In genomic region chr1:229478852-229479251, GRCh38 we compare ENCODE assay signal across 11 cellular contexts. TPM values are rescaled to one million over a fixed set of nuclear protein-coding genes. Genes with fewer than 3 reads are reported as not detected.
DNase-seq lines count a peak whose midpoint lies in the region; ATAC-seq and TF ChIP-seq lines count a peak whose summit lies in the region.
"Had no signal": no experiment of that assay in that cellular context is flagged by ENCODE, and none has a peak within 500 bp of the region (broad histone marks: within the 10 kb centered on the region; RNA-seq: fewer than 3 reads in every experiment).

No MANE protein-coding gene starts in this region.

- no peak overlapping the region for H3K27ac Mint-ChIP-seq in endothelial cell (ENCODE audit: unreplicated experiment)
- H3K27ac Mint-ChIP-seq: activated T-helper 1 cell treated with anti-CD3 and anti-CD28 coated beads, Interleukin-12 subunit alpha, Interleukin-12 subunit beta, Interleukin-2, Interleukin-4 antibody, amounts not matched to agents 30 ng/mL and 10 ng/mL and 1 ng/mL, durations not matched to agents 14 hours and 24 hours and 36 hours had no signal

- H3K9me3 Mint-ChIP-seq in endothelial cell (ENCODE audit: unreplicated experiment): no peaks in the 10 kb centered on the region
- H3K9me3 Mint-ChIP-seq: activated T-helper 1 cell treated with anti-CD3 and anti-CD28 coated beads, Interleukin-12 subunit alpha, Interleukin-12 subunit beta, Interleukin-2, Interleukin-4 antibody, amounts not matched to agents 30 ng/mL and 10 ng/mL and 1 ng/mL, durations not matched to agents 14 hours and 24 hours and 36 hours had no signal

- DNase-seq in endothelial cell (ENCODE audit: low spot score) (no peak), 8988T (no peak), left cardiac atrium (no peak), HuH-7.5 (ENCODE audit: low spot score) (no peak), inferior parietal cortex (ENCODE audit: extremely low spot score) (no peak)
- DNase-seq: NCI-H2081; stimulated activated CD4-positive, alpha-beta T cell treated with anti-CD3 and anti-CD28 coated beads, Interleukin-2, amount 100 ng/mL, for 48 hours had no signal

- ATAC-seq in GM18861 (IDR thresholded peaks at IDR 0.05; ENCODE audit: unreplicated experiment): peak; percentile 64
- peak; percentile 62 for ATAC-seq in GM21529 (IDR thresholded peaks at IDR 0.05; ENCODE audit: unreplicated experiment)
- ATAC-seq in HG03342 (IDR thresholded peaks at IDR 0.05; ENCODE audit: unreplicated experiment): peak; percentile 76
- ATAC-seq in left cardiac atrium: no peak

- H3K4me1 Mint-ChIP-seq in endothelial cell (ENCODE audit: unreplicated experiment): peaks cover 21% of the 10 kb centered on the region

- H3K27me3 Mint-ChIP-seq in endothelial cell (ENCODE audit: unreplicated experiment): peaks cover 3% of the 10 kb centered on the region

- H3K4me3 Mint-ChIP-seq in endothelial cell (ENCODE audit: unreplicated experiment): peak overlapping the region; percentile 40
- H3K4me3 Mint-ChIP-seq: activated T-helper 1 cell treated with anti-CD3 and anti-CD28 coated beads, Interleukin-12 subunit alpha, Interleukin-12 subunit beta, Interleukin-2, Interleukin-4 antibody, amounts not matched to agents 30 ng/mL and 10 ng/mL and 1 ng/mL, durations not matched to agents 14 hours and 24 hours and 36 hours had no signal

- peaks cover 28% of the 10 kb centered on the region for H3K36me3 Mint-ChIP-seq in endothelial cell (ENCODE audit: low read depth, unreplicated experiment)

- intact Hi-C loops in left cardiac atrium (cut with DNase I): no loop called here

- TF ChIP-seq CTCF in endothelial cell (IDR thresholded peaks at IDR 0.05; ENCODE audit: unreplicated experiment): no peak

RNA-seq across cellular contexts. Expression of gene NUP133, which starts 29.3 kb away (rescaled TPM):
- 53.5 TPM for total RNA-seq in endothelial cell (ENCODE audit: unreplicated experiment)
- total RNA-seq in left cardiac atrium: 10 to 100 TPM; 29.4 to 29.8 TPM

RNA-seq across cellular contexts. Expression of gene ACTA1, which starts 45.0 kb away (rescaled TPM):
- total RNA-seq in endothelial cell (ENCODE audit: unreplicated experiment) (1.5 TPM), left cardiac atrium (1,000 to 10,000 TPM in 1 of 2 donors, 100 to 1,000 TPM in 1; 508 to 1,063 TPM)
- total RNA-seq: activated T-helper 1 cell treated with anti-CD3 and anti-CD28 coated beads, Interleukin-12 subunit alpha, Interleukin-12 subunit beta, Interleukin-2, Interleukin-4 antibody, amounts not matched to agents 30 ng/mL and 10 ng/mL and 1 ng/mL, durations not matched to agents 14 hours and 24 hours and 36 hours had no signal

Comparison
In these comparisons a context has a peak if more than half of its experiments do, and no peak if none do; other contexts are left out.
1. ATAC-seq: peak in GM18861 (single experiment), GM21529 (single experiment) and HG03342 (single experiment); none in left cardiac atrium (0 of 2).
2. RNA of gene ACTA1, which starts 45.0 kb away (total RNA-seq): 508 to 1,063 TPM in left cardiac atrium; 1.5 TPM in endothelial cell (single experiment); every median in the first group is over 100 times any median in the second.